In the genomic region with DNA sequence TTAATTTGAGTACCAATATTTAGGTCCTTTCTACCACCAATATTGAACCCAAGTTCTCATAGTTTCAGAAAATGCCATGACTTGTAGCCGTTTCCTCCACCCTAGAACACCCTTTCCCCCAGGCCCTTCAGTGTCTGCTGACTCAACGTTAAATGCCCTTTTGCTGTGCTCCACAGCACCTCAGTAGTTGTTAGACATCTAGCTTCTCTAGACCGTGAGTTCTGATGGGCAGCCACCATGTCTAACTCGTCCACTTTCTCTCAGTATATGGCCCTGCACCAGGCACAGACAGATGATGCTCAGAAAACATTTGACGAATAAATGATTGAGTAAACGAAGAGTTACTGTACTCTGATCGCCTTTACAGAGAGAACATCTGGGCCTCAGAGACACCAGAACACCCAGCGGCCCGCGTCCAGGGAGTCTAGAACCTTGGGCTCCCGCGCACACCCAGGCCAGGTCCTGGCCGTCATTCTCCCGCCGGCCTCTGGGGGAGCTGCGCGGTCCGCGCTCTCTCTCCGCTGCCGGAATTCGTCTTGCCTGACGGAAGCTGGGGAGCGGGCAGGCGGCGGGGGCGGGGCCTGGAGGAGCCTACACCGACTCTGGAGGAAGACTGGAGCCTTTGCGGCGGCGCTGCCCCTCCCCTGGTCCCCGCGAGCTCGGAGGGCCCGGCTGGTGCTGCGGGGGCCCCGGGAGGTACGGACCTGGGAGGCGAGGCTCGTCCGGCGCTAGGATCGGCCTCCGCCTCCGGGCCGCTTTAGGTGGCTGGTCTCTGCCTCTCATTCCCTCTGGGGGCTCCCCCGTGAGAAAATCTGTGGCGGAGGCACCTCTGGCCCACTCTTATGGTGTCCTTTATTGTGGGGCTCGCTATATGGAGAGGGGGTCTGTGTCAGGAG, we compare ENCODE assay signal across 1 cellular context.
A peak's percentile ranks its signal among the peaks of the same experiment; 100 is the strongest.
TF ChIP-seq lines count a peak whose summit lies in the region.

TSS of gene NKIRAS2 (plus strand) at position 582 of the 896 bp plus-strand sequence. CDS start 1,488 bp downstream, outside the sequence.

TF ChIP-seq in K562, 482 proteins besides CTCF, POLR2A, EP300 and RAD21 (continued from another document and continues in another):
- TF ChIP-seq MAX (CRISPR knock-in tag; IDR thresholded peaks at IDR 0.05) = peak; percentile 38; the same call in 1 of the 2 replicates
- TF ChIP-seq TRIM24 (IDR thresholded peaks at IDR 0.05) = no peak
- TF ChIP-seq CXXC5 (CRISPR knock-in tag; IDR thresholded peaks at IDR 0.05) = peak; percentile 78
- TF ChIP-seq NR0B1 (IDR thresholded peaks at IDR 0.05; ENCODE audit: partially characterized antibody) = no peak
- TF ChIP-seq MAZ (CRISPR knock-in tag; conservative IDR thresholded peaks at IDR 0.05 in 1 of 2, IDR thresholded peaks at IDR 0.05 in 1 of 2) = peak; percentile 76 to 96
- TF ChIP-seq, protein P1, sequence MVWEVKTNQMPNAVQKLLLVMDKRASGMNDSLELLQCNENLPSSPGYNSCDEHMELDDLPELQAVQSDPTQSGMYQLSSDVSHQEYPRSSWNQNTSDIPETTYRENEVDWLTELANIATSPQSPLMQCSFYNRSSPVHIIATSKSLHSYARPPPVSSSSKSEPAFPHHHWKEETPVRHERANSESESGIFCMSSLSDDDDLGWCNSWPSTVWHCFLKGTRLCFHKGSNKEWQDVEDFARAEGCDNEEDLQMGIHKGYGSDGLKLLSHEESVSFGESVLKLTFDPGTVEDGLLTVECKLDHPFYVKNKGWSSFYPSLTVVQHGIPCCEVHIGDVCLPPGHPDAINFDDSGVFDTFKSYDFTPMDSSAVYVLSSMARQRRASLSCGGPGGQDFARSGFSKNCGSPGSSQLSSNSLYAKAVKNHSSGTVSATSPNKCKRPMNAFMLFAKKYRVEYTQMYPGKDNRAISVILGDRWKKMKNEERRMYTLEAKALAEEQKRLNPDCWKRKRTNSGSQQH (CRISPR knock-in tag; IDR thresholded peaks at IDR 0.05) = no peak
- TF ChIP-seq NRF1 (conservative IDR thresholded peaks at IDR 0.05 in 1 of 2, IDR thresholded peaks at IDR 0.05 in 1 of 2) = peak; percentile 85 to 87
- peak in 1 of 2 experiments; percentile 93; a peak in 2 of 4 replicates for TF ChIP-seq TEAD1 (CRISPR knock-in tag; IDR thresholded peaks at IDR 0.05)
- TF ChIP-seq PTTG1 (tag; IDR thresholded peaks at IDR 0.05; ENCODE audit: low read depth) = no peak
- peak; percentile 74; the same call in 1 of the 2 replicates for TF ChIP-seq ETS1 (conservative IDR thresholded peaks at IDR 0.05; ENCODE audit: control insufficient read depth, low read depth, low read length)
- TF ChIP-seq ELF1 (tag; IDR thresholded peaks at IDR 0.05) = 0 out of 2 replicates have a peak, but pooled peaks have one; percentile 69
- peak; percentile 53; the same call in 1 of the 2 replicates for TF ChIP-seq POLR2AphosphoS5 (IDR thresholded peaks at IDR 0.05; ENCODE audit: control insufficient read depth, insufficient read depth, low read depth, low read length)
- TF ChIP-seq ZNF274 (IDR thresholded peaks at IDR 0.05; ENCODE audit: borderline replicate concordance, low read depth, low read length) = no peak
- TF ChIP-seq PRDM10 (IDR thresholded peaks at IDR 0.05; ENCODE audit: partially characterized antibody) = peak; percentile 46
- 0 out of 2 replicates have a peak, but pooled peaks have one; percentile 52 for TF ChIP-seq ZNF197 (CRISPR knock-in tag; IDR thresholded peaks at IDR 0.05; ENCODE audit: low read depth)
- no peak for TF ChIP-seq HDAC6 (IDR thresholded peaks at IDR 0.05; ENCODE audit: low read depth, low read length)
- no peak for TF ChIP-seq NFIX (CRISPR knock-in tag; IDR thresholded peaks at IDR 0.05; ENCODE audit: low read depth)
- TF ChIP-seq, protein P2, sequence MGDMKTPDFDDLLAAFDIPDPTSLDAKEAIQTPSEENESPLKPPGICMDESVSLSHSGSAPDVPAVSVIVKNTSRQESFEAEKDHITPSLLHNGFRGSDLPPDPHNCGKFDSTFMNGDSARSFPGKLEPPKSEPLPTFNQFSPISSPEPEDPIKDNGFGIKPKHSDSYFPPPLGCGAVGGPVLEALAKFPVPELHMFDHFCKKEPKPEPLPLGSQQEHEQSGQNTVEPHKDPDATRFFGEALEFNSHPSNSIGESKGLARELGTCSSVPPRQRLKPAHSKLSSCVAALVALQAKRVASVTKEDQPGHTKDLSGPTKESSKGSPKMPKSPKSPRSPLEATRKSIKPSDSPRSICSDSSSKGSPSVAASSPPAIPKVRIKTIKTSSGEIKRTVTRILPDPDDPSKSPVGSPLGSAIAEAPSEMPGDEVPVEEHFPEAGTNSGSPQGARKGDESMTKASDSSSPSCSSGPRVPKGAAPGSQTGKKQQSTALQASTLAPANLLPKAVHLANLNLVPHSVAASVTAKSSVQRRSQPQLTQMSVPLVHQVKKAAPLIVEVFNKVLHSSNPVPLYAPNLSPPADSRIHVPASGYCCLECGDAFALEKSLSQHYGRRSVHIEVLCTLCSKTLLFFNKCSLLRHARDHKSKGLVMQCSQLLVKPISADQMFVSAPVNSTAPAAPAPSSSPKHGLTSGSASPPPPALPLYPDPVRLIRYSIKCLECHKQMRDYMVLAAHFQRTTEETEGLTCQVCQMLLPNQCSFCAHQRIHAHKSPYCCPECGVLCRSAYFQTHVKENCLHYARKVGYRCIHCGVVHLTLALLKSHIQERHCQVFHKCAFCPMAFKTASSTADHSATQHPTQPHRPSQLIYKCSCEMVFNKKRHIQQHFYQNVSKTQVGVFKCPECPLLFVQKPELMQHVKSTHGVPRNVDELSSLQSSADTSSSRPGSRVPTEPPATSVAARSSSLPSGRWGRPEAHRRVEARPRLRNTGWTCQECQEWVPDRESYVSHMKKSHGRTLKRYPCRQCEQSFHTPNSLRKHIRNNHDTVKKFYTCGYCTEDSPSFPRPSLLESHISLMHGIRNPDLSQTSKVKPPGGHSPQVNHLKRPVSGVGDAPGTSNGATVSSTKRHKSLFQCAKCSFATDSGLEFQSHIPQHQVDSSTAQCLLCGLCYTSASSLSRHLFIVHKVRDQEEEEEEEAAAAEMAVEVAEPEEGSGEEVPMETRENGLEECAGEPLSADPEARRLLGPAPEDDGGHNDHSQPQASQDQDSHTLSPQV (IDR thresholded peaks at IDR 0.05) = peak; percentile 66
- TF ChIP-seq MCM5 (IDR thresholded peaks at IDR 0.05; ENCODE audit: low read depth) = no peak
- no peak for TF ChIP-seq SETDB1 (IDR thresholded peaks at IDR 0.05; ENCODE audit: low read length)
- no peak for TF ChIP-seq ZNF76 (CRISPR knock-in tag; IDR thresholded peaks at IDR 0.05; ENCODE audit: borderline replicate concordance)
- no peak for TF ChIP-seq HIVEP1 (CRISPR knock-in tag; IDR thresholded peaks at IDR 0.05)
- TF ChIP-seq TRIM28 (IDR thresholded peaks at IDR 0.05) = 0 out of 2 replicates have a peak, but pooled peaks have one; percentile 9
- peak; percentile 30 to 71; a peak in 1 of 4 replicates for TF ChIP-seq SIN3A (IDR thresholded peaks at IDR 0.05; ENCODE audit: borderline replicate concordance in 2 of 2, control insufficient read depth in 1 of 2, low read depth in 2 of 2, low read length in 2 of 2)
- TF ChIP-seq SUPT5H (IDR thresholded peaks at IDR 0.05) = peak; percentile 84
- TF ChIP-seq CREB1 (IDR thresholded peaks at IDR 0.05) = 0 out of 2 replicates have a peak, but pooled peaks have one; percentile 38
- TF ChIP-seq CREB1 (CRISPR knock-in tag; IDR thresholded peaks at IDR 0.05) = peak; percentile 56; the same call in 1 of the 2 replicates
- TF ChIP-seq, protein P3, sequence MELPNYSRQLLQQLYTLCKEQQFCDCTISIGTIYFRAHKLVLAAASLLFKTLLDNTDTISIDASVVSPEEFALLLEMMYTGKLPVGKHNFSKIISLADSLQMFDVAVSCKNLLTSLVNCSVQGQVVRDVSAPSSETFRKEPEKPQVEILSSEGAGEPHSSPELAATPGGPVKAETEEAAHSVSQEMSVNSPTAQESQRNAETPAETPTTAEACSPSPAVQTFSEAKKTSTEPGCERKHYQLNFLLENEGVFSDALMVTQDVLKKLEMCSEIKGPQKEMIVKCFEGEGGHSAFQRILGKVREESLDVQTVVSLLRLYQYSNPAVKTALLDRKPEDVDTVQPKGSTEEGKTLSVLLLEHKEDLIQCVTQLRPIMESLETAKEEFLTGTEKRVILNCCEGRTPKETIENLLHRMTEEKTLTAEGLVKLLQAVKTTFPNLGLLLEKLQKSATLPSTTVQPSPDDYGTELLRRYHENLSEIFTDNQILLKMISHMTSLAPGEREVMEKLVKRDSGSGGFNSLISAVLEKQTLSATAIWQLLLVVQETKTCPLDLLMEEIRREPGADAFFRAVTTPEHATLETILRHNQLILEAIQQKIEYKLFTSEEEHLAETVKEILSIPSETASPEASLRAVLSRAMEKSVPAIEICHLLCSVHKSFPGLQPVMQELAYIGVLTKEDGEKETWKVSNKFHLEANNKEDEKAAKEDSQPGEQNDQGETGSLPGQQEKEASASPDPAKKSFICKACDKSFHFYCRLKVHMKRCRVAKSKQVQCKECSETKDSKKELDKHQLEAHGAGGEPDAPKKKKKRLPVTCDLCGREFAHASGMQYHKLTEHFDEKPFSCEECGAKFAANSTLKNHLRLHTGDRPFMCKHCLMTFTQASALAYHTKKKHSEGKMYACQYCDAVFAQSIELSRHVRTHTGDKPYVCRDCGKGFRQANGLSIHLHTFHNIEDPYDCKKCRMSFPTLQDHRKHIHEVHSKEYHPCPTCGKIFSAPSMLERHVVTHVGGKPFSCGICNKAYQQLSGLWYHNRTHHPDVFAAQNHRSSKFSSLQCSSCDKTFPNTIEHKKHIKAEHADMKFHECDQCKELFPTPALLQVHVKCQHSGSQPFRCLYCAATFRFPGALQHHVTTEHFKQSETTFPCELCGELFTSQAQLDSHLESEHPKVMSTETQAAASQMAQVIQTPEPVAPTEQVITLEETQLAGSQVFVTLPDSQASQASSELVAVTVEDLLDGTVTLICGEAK (IDR thresholded peaks at IDR 0.05) = peak; percentile 94
- TF ChIP-seq, protein P3 (CRISPR knock-in tag; IDR thresholded peaks at IDR 0.05) = no peak
- peak; percentile 73 for TF ChIP-seq CC2D1A (IDR thresholded peaks at IDR 0.05)
